In genomic region chr16:85062303-85062702, GRCh38 we compare ENCODE assay signal across 20 cellular contexts. TPM values are rescaled to one million over a fixed set of nuclear protein-coding genes. Genes with fewer than 3 reads are reported as not detected.
DNase-seq lines count a peak whose midpoint lies in the region; ATAC-seq and TF ChIP-seq lines count a peak whose summit lies in the region.
"Had no signal": no experiment of that assay in that cellular context is flagged by ENCODE, and none has a peak within 500 bp of the region (broad histone marks: within the 10 kb centered on the region; RNA-seq: fewer than 3 reads in every experiment).

No MANE protein-coding gene starts in this region.

- no peak for ATAC-seq in stimulated activated naive B cell treated with anti-CD40 and anti-IgM and Interleukin-4, amounts not matched to agents 10 μg/mL and 1 μg/mL and 100 μg/mL, for 72 hours (replicated peaks)
- no peak for ATAC-seq in HG03095 (IDR thresholded peaks at IDR 0.05; ENCODE audit: unreplicated experiment)

- DNase-seq in G401 (ENCODE audit: low spot score) (peak; percentile 77), glutamatergic neuron (no peak), ureter (ENCODE audit: low spot score) (no peak), germinal center (ENCODE audit: low spot score) (no peak)
- no peak for DNase-seq in stimulated activated naive B cell treated with anti-CD40 and anti-IgM and Interleukin-4, amounts not matched to agents 10 μg/mL and 1 μg/mL and 100 μg/mL, for 72 hours
- DNase-seq: ACHN; Calu3; CD4-positive, alpha-beta memory T cell; H9; IMR-90; NCI-H1436 treated with DMSO at 0.1 percent for 48 hours; NCI-H2029; NCI-H345; NCI-H524 treated with DMSO at 0.1 percent for 48 hours; SJCRH30 had no signal

- peaks cover 6% of the 10 kb centered on the region for H3K9me3 Mint-ChIP-seq in glutamatergic neuron (ENCODE audit: unreplicated experiment)
- H3K9me3 Mint-ChIP-seq in stimulated activated naive B cell treated with anti-CD40 and anti-IgM and Interleukin-4, amounts not matched to agents 10 μg/mL and 1 μg/mL and 100 μg/mL, for 72 hours, result no peaks in the 10 kb centered on the region
- H3K9me3 Mint-ChIP-seq: CD4-positive, alpha-beta memory T cell; H9 had no signal

- H3K36me3 Mint-ChIP-seq in glutamatergic neuron (ENCODE audit: unreplicated experiment), result no peaks in the 10 kb centered on the region
- H3K36me3 Mint-ChIP-seq in stimulated activated naive B cell treated with anti-CD40 and anti-IgM and Interleukin-4, amounts not matched to agents 10 μg/mL and 1 μg/mL and 100 μg/mL, for 72 hours, result peaks cover 0 to 2% of the 10 kb centered on the region in 2 donors

- peak overlapping the region; percentile 20 for H3K27ac ChIP-seq in angular gyrus (ENCODE audit: low read depth, low read length)
- H3K27ac ChIP-seq: HL-60, SJCRH30 had no signal

- no peak for TF ChIP-seq CTCF in glutamatergic neuron (IDR thresholded peaks at IDR 0.05; ENCODE audit: partially characterized antibody, unreplicated experiment)

- in situ Hi-C loops in G401 (cut with HindIII; ENCODE audit: low sequenced_read_pairs), result no loop called here

- peak overlapping the region; percentile 67 for H3K4me3 Mint-ChIP-seq in glutamatergic neuron (ENCODE audit: unreplicated experiment)
- H3K4me3 Mint-ChIP-seq in stimulated activated naive B cell treated with anti-CD40 and anti-IgM and Interleukin-4, amounts not matched to agents 10 μg/mL and 1 μg/mL and 100 μg/mL, for 72 hours, result no peak overlapping the region

- H3K27me3 Mint-ChIP-seq in glutamatergic neuron (ENCODE audit: unreplicated experiment), result peaks cover 4% of the 10 kb centered on the region
- peaks cover 9 to 15% of the 10 kb centered on the region in 2 donors for H3K27me3 Mint-ChIP-seq in stimulated activated naive B cell treated with anti-CD40 and anti-IgM and Interleukin-4, amounts not matched to agents 10 μg/mL and 1 μg/mL and 100 μg/mL, for 72 hours
- H3K27me3 Mint-ChIP-seq: CD4-positive, alpha-beta memory T cell had no signal

- peak overlapping the region; percentile 89 for H3K27ac Mint-ChIP-seq in glutamatergic neuron (ENCODE audit: unreplicated experiment)
- no peak overlapping the region for H3K27ac Mint-ChIP-seq in stimulated activated naive B cell treated with anti-CD40 and anti-IgM and Interleukin-4, amounts not matched to agents 10 μg/mL and 1 μg/mL and 100 μg/mL, for 72 hours

- peaks cover 51% of the 10 kb centered on the region for H3K4me1 Mint-ChIP-seq in glutamatergic neuron (ENCODE audit: low read depth, unreplicated experiment)
- H3K4me1 Mint-ChIP-seq in stimulated activated naive B cell treated with anti-CD40 and anti-IgM and Interleukin-4, amounts not matched to agents 10 μg/mL and 1 μg/mL and 100 μg/mL, for 72 hours, result peaks cover 18 to 23% of the 10 kb centered on the region in 2 donors

RNA-seq across cellular contexts. Expression of gene KIAA0513, which starts 34.7 kb away (rescaled TPM):
- total RNA-seq in G401 (2014; rRNA removed; shearing (Covaris generic)), result 5.5 and 10.5 TPM in 2 replicates
- total RNA-seq in glutamatergic neuron (ENCODE audit: unreplicated experiment) (56.1 TPM), ureter (16.1 TPM)

RNA-seq across cellular contexts. Expression of gene CIBAR2, which starts 50.0 kb away (rescaled TPM):
- total RNA-seq in G401 (2014; rRNA removed; shearing (Covaris generic)), result 0.37 and 0.51 TPM in 2 replicates
- total RNA-seq in glutamatergic neuron (ENCODE audit: unreplicated experiment) (not detected), ureter (not detected)
- total RNA-seq: Calu3; CD4-positive, alpha-beta memory T cell; H9; HT1080; M059J had no signal

RNA-seq across cellular contexts. Expression of gene ZDHHC7, which starts 51.0 kb away (rescaled TPM):
- total RNA-seq in G401 (2014; rRNA removed; shearing (Covaris generic)), result 32.9 and 46.2 TPM in 2 replicates
- total RNA-seq in glutamatergic neuron (ENCODE audit: unreplicated experiment) (43.6 TPM), ureter (50.5 TPM)
